In the genomic region with DNA sequence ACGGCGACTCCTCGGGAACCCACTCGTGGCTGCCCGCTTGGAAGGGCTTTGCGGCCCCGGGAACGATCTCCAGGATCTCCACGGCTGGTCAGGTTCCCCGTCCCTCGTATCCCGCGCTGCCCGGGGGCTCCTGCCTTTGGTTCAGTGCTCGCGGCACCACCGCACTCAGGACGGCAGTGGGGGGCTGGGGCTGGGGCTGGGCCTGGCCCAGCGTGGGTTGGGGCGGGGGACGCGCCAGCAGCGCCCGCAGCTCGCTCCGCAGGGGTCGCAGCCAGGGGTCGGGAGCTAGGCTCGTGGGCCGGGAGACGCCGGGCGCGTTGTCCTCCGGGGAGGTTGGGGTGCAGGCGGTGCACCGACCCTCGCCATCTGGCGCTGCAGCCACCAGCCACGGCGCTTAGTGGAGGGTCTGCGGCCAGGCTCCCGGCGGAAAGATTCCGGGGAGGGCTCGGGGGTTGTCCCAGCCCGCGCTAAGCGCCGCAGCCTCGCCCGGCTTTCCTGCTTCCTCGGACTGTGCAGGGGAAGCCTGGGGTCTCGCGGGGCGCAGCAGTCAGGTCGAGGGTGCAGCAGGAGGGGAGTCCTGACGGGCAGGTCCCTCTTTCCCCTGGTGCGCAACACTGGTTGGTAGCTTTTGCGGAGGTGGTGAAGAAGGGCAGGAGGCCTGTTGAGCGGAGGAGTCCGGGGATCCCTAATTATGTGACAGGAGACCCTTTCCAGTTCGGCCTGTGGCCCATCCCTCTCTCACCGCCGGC, we compare ENCODE assay signal across 12 cellular contexts. TPM values are rescaled to one million over a fixed set of nuclear protein-coding genes. Genes with fewer than 3 reads are reported as not detected.
DNase-seq lines count a peak whose midpoint lies in the region; ATAC-seq and TF ChIP-seq lines count a peak whose summit lies in the region.
"Had no signal": no experiment of that assay in that cellular context is flagged by ENCODE, and none has a peak within 500 bp of the region (broad histone marks: within the 10 kb centered on the region; RNA-seq: fewer than 3 reads in every experiment).

No MANE protein-coding gene starts in this region.

- H3K4me2 ChIP-seq in osteoblast (ENCODE audit: insufficient read depth, low read length) = no peak overlapping the region
- H3K4me2 ChIP-seq: BLaER1 treated with 17β-estradiol and CSF1 and Interleukin-3, amounts not matched to agents 10 nM and 100 nM had no signal

- H3K4me3 Mint-ChIP-seq in stimulated activated naive CD8-positive, alpha-beta T cell treated with anti-CD3 and anti-CD28 coated beads, Interleukin-15, Interleukin-2, amounts not matched to agents 100 ng/mL and 50 ng/mL, for 24 hours = peak overlapping the region; percentile 23
- peak overlapping the region; percentile 46 for H3K4me3 Mint-ChIP-seq in endodermal cell
- no peak overlapping the region for H3K4me3 Mint-ChIP-seq in activated CD4-positive, alpha-beta memory T cell treated with anti-CD3 and anti-CD28 coated beads for 36 hours

- in situ Hi-C loops in HAP-1 (cut with MboI; ENCODE audit: low sequenced_read_pairs) = no loop called here

- POLR2A ChIA-PET in activated CD4-positive, alpha-beta memory T cell treated with anti-CD3 and anti-CD28 coated beads for 36 hours (lab: Charles Lee) = no interaction called here

- H4K20me1 ChIP-seq in osteoblast (ENCODE audit: insufficient read depth, low read length) = peaks cover 12% of the 10 kb centered on the region

- intact Hi-C loops in activated CD4-positive, alpha-beta memory T cell treated with anti-CD3 and anti-CD28 coated beads for 36 hours (cut with micrococcal nuclease) = loop anchor here (2.0 to 5.0 kb wide), 2 partner anchors 15 to 144 kb away; no protein-coding TSS in a partner anchor

- peaks cover 41% of the 10 kb centered on the region for H3K4me1 Mint-ChIP-seq in stimulated activated naive CD8-positive, alpha-beta T cell treated with anti-CD3 and anti-CD28 coated beads, Interleukin-15, Interleukin-2, amounts not matched to agents 100 ng/mL and 50 ng/mL, for 24 hours (ENCODE audit: low read depth)
- peaks cover 31% of the 10 kb centered on the region for H3K4me1 Mint-ChIP-seq in endodermal cell
- peaks cover 39% of the 10 kb centered on the region for H3K4me1 Mint-ChIP-seq in activated CD4-positive, alpha-beta memory T cell treated with anti-CD3 and anti-CD28 coated beads for 36 hours (ENCODE audit: low read depth)

- H2AFZ ChIP-seq in osteoblast (ENCODE audit: low read length) = no peak overlapping the region

- CTCF ChIA-PET in activated CD4-positive, alpha-beta memory T cell treated with anti-CD3 and anti-CD28 coated beads for 36 hours (lab: Charles Lee) = no interaction called here

- TF ChIP-seq CTCF in endodermal cell (conservative IDR thresholded peaks at IDR 0.05) = no peak
- no peak for TF ChIP-seq CTCF in osteoblast (IDR thresholded peaks at IDR 0.05; ENCODE audit: extremely low read depth, low read depth, low read length)

- H3K36me3 Mint-ChIP-seq in stimulated activated naive CD8-positive, alpha-beta T cell treated with anti-CD3 and anti-CD28 coated beads, Interleukin-15, Interleukin-2, amounts not matched to agents 100 ng/mL and 50 ng/mL, for 24 hours (ENCODE audit: low read depth) = no peaks in the 10 kb centered on the region
- no peaks in the 10 kb centered on the region for H3K36me3 Mint-ChIP-seq in endodermal cell (ENCODE audit: low read depth)
- no peaks in the 10 kb centered on the region for H3K36me3 Mint-ChIP-seq in activated CD4-positive, alpha-beta memory T cell treated with anti-CD3 and anti-CD28 coated beads for 36 hours

- WGBS in endodermal cell (ENCODE audit: insufficient coverage in 1 of 2, insufficient read length in 1 of 2), 2 experiments = 0 to 2% methylated on average over 7 to 65 of the region's 65 CpGs

- H3K9me3 Mint-ChIP-seq in stimulated activated naive CD8-positive, alpha-beta T cell treated with anti-CD3 and anti-CD28 coated beads, Interleukin-15, Interleukin-2, amounts not matched to agents 100 ng/mL and 50 ng/mL, for 24 hours = no peaks in the 10 kb centered on the region
- H3K9me3 Mint-ChIP-seq in endodermal cell = no peaks in the 10 kb centered on the region
- H3K9me3 Mint-ChIP-seq in activated CD4-positive, alpha-beta memory T cell treated with anti-CD3 and anti-CD28 coated beads for 36 hours = no peaks in the 10 kb centered on the region

- no peak for DNase-seq in stimulated activated naive CD8-positive, alpha-beta T cell treated with anti-CD3 and anti-CD28 coated beads, Interleukin-15, Interleukin-2, amounts not matched to agents 100 U/mL and 50 U/mL, for 24 hours
- DNase-seq in endodermal cell (peak; percentile 68), osteoblast (ENCODE audit: insufficient read length, low spot score, missing footprints) (peak; percentile 47), hypothalamus (lab: John Stamatoyannopoulos, UW) (no peak), HAP-1 (ENCODE audit: low spot score in 2 of 2) (no peak)
- DNase-seq in stimulated activated CD4-positive, alpha-beta T cell treated with anti-CD3 and anti-CD28 coated beads, Interleukin-1b, Interleukin-23, amount 100 ng/mL, for 48 hours = no peak
- no peak for DNase-seq in activated CD4-positive, alpha-beta memory T cell treated with anti-CD3 and anti-CD28 coated beads for 36 hours
- DNase-seq: NCI-H1694 treated with DMSO at 0.1 percent for 48 hours had no signal

- no peak for ATAC-seq in stimulated activated naive CD8-positive, alpha-beta T cell treated with anti-CD3 and anti-CD28 coated beads, Interleukin-15, Interleukin-2, amounts not matched to agents 100 U/mL and 50 U/mL, for 24 hours

- peaks cover 82% of the 10 kb centered on the region for H3K27me3 Mint-ChIP-seq in stimulated activated naive CD8-positive, alpha-beta T cell treated with anti-CD3 and anti-CD28 coated beads, Interleukin-15, Interleukin-2, amounts not matched to agents 100 ng/mL and 50 ng/mL, for 24 hours
- H3K27me3 Mint-ChIP-seq in endodermal cell (ENCODE audit: insufficient read depth) = peaks cover 100% of the 10 kb centered on the region
- peaks cover 75% of the 10 kb centered on the region for H3K27me3 Mint-ChIP-seq in activated CD4-positive, alpha-beta memory T cell treated with anti-CD3 and anti-CD28 coated beads for 36 hours

- no peaks in the 10 kb centered on the region for H3K9me3 ChIP-seq in endodermal cell (ENCODE audit: control insufficient read depth, low read length)
- H3K9me3 ChIP-seq in osteoblast (ENCODE audit: low read depth, low read length) = no peaks in the 10 kb centered on the region
- H3K9me3 ChIP-seq in HAP-1 = peaks cover 7% of the 10 kb centered on the region
- H3K9me3 ChIP-seq: tibial nerve had no signal

- H3K4me3 ChIP-seq in endodermal cell (ENCODE audit: low read length) (no peak overlapping the region), osteoblast (ENCODE audit: insufficient read depth, low read length) (no peak overlapping the region), HAP-1 (no peak overlapping the region)
- H3K4me3 ChIP-seq: BLaER1 treated with 17β-estradiol and CSF1 and Interleukin-3, amounts not matched to agents 10 nM and 100 nM had no signal

- H3K4me1 ChIP-seq in endodermal cell (ENCODE audit: control insufficient read depth, insufficient read depth, low read length) (peaks cover 14% of the 10 kb centered on the region), osteoblast (ENCODE audit: insufficient read depth, low read length) (no peaks in the 10 kb centered on the region), HAP-1 (no peaks in the 10 kb centered on the region)

- H3K9ac ChIP-seq in endodermal cell (ENCODE audit: extremely low read depth, low read length, poor library complexity, severe bottlenecking) = no peak overlapping the region
- H3K9ac ChIP-seq: BLaER1 treated with 17β-estradiol and CSF1 and Interleukin-3, amounts not matched to agents 10 nM and 100 nM had no signal

- H3K36me3 ChIP-seq in endodermal cell (ENCODE audit: control insufficient read depth, insufficient read depth, low read length) (no peaks in the 10 kb centered on the region), osteoblast (ENCODE audit: insufficient read depth, low read length) (no peaks in the 10 kb centered on the region), HAP-1 (replicated peaks) (peaks cover 3% of the 10 kb centered on the region; the same call in 1 of the 2 replicates)
- H3K36me3 ChIP-seq: BLaER1 treated with 17β-estradiol and CSF1 and Interleukin-3, amounts not matched to agents 10 nM and 100 nM; tibial nerve had no signal

- no peak overlapping the region for H3K27ac Mint-ChIP-seq in stimulated activated naive CD8-positive, alpha-beta T cell treated with anti-CD3 and anti-CD28 coated beads, Interleukin-15, Interleukin-2, amounts not matched to agents 100 ng/mL and 50 ng/mL, for 24 hours
- H3K27ac Mint-ChIP-seq in endodermal cell = no peak overlapping the region
- no peak overlapping the region for H3K27ac Mint-ChIP-seq in activated CD4-positive, alpha-beta memory T cell treated with anti-CD3 and anti-CD28 coated beads for 36 hours

- peaks cover 3% of the 10 kb centered on the region for H3K79me2 ChIP-seq in osteoblast (ENCODE audit: insufficient read depth, low read length)

- H3K27me3 ChIP-seq in endodermal cell (ENCODE audit: control insufficient read depth, insufficient read depth, low read length, poor library complexity, severe bottlenecking) (peaks cover 100% of the 10 kb centered on the region), osteoblast (ENCODE audit: insufficient read depth, low read length) (peaks cover 27% of the 10 kb centered on the region), HAP-1 (ENCODE audit: low read depth) (no peaks in the 10 kb centered on the region)

- H3K27ac ChIP-seq in endodermal cell (ENCODE audit: low read depth, low read length) (no peak overlapping the region), osteoblast (ENCODE audit: low read depth, low read length) (no peak overlapping the region)
- H3K27ac ChIP-seq: BLaER1 treated with 17β-estradiol and CSF1 and Interleukin-3, amounts not matched to agents 10 nM and 100 nM; tibial nerve had no signal

RNA-seq across cellular contexts. Expression of gene SIM2, which starts 9.0 kb away (rescaled TPM):
- not detected for total RNA-seq in endodermal cell
- polyA plus RNA-seq in endodermal cell (2013, experiment 1 of 2) = not detected
- 0.04 TPM for polyA plus RNA-seq in endodermal cell (2013, experiment 2 of 2)
- 2.7 and 3.6 TPM in 2 replicates for total RNA-seq in osteoblast
- 1 to 10 TPM; 1.8 to 2.2 TPM for total RNA-seq in activated CD4-positive, alpha-beta memory T cell treated with anti-CD3 and anti-CD28 coated beads for 36 hours
- total RNA-seq: tibial nerve had no signal
- polyA plus RNA-seq: IgD-negative memory B cell had no signal

Comparison
In these comparisons a context has a peak if more than half of its experiments do, and no peak if none do; other contexts are left out.
1. DNase-seq: peak in endodermal cell (single experiment) and osteoblast (single experiment); none in stimulated activated naive CD8-positive, alpha-beta T cell treated with anti-CD3 and anti-CD28 coated beads, Interleukin-15, Interleukin-2, amounts not matched to agents 100 U/mL and 50 U/mL, for 24 hours (single experiment), stimulated activated CD4-positive, alpha-beta T cell treated with anti-CD3 and anti-CD28 coated beads, Interleukin-1b, Interleukin-23, amount 100 ng/mL, for 48 hours (single experiment), hypothalamus (0 of 51), HAP-1 (0 of 2) and activated CD4-positive, alpha-beta memory T cell treated with anti-CD3 and anti-CD28 coated beads for 36 hours (single experiment).